ENCODE assay signal across 9 cellular contexts in the genomic region with DNA sequence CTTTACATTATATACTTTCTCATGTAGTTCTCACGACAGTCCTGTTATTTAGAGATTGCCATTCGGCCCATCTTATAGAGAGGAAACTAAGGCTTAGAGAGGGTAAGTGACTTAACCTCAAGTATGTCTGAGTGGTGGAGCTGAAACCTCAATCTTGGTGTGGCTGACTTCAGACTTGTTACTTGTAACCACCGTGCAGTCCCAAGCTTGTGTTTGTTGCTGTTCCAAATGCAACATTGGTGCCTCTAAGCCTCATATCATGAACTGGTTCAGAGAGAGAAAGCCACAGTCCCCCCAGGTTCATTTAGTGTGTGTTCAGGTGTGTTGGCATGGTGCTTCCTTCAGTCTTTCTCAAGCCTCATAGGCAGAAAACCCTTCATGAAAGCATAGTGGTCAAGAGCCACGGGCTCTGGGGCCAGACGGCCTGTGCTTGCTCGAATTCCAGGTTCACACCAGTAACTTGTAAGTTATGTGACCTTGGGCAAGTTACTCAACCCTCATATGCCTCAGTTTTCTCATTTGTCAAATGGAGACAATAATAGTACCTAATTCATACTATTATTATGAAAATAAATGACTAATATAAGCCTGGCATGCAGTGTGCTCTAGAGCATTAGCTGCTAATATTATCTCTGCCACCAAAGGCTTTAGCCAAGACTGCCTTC. TPM values are rescaled to one million over a fixed set of nuclear protein-coding genes. Genes with fewer than 3 reads are reported as not detected.
DNase-seq lines count a peak whose midpoint lies in the region; ATAC-seq and TF ChIP-seq lines count a peak whose summit lies in the region.
"Had no signal": no experiment of that assay in that cellular context is flagged by ENCODE, and none has a peak within 500 bp of the region (broad histone marks: within the 10 kb centered on the region; RNA-seq: fewer than 3 reads in every experiment).

No MANE protein-coding gene starts in this region.

- H3K27me3 ChIP-seq in stomach, result no peaks in the 10 kb centered on the region

- 40 to 44% (median 41%) methylated on average over 6 of the region's 6 CpGs for WGBS in stomach, 5 donors

- H3K9me3 Mint-ChIP-seq in activated T-cell treated with anti-CD3 and anti-CD28 coated beads, Interleukin-2, amount 50 U/mL, for 72 hours, result no peaks in the 10 kb centered on the region
- H3K9me3 Mint-ChIP-seq in activated T-helper 2 cell treated with anti-CD3 and anti-CD28 coated beads, Interferon-gamma antibody, Interleukin-2, Interleukin-4, amounts not matched to agents 10 μg/mL and 5 μg/mL and 100 μg/mL, durations not matched to agents 14 hours and 24 hours and 36 hours, result no peaks in the 10 kb centered on the region
- no peaks in the 10 kb centered on the region for H3K9me3 Mint-ChIP-seq in Calu3 (ENCODE audit: low read depth, unreplicated experiment)

- no peak overlapping the region for H3K27ac Mint-ChIP-seq in activated T-cell treated with anti-CD3 and anti-CD28 coated beads, Interleukin-2, amount 50 U/mL, for 72 hours
- no peak overlapping the region for H3K27ac Mint-ChIP-seq in activated T-helper 2 cell treated with anti-CD3 and anti-CD28 coated beads, Interferon-gamma antibody, Interleukin-2, Interleukin-4, amounts not matched to agents 10 μg/mL and 5 μg/mL and 100 μg/mL, durations not matched to agents 14 hours and 24 hours and 36 hours
- H3K27ac Mint-ChIP-seq in Calu3 (ENCODE audit: unreplicated experiment), result no peak overlapping the region

- TF ChIP-seq CTCF in stomach (IDR thresholded peaks at IDR 0.05), result no peak
- no peak for TF ChIP-seq CTCF in Calu3 (IDR thresholded peaks at IDR 0.05; ENCODE audit: unreplicated experiment)

- peak; percentile 96 to 98 for ATAC-seq in activated T-cell treated with anti-CD3 and anti-CD28 coated beads, Interleukin-2, amount 50 U/mL, for 72 hours (replicated peaks in 1 of 2)
- peak; percentile 55 for ATAC-seq in HG03060 (IDR thresholded peaks at IDR 0.05; ENCODE audit: low read depth, unreplicated experiment)

- TF ChIP-seq POLR2A in stomach (IDR thresholded peaks at IDR 0.05), result no peak

- no peaks in the 10 kb centered on the region for H3K9me3 ChIP-seq in stomach

- no peak overlapping the region for H3K4me3 ChIP-seq in stomach

- CTCF ChIA-PET in Calu3 (lab: Charles Lee), result interaction anchor here (0.6 to 2.3 kb wide), 4 partner anchors 20 to 117 kb away, joined by 3 to 7 read pairs (median 5); partner anchors contain the start of gene CDH1

- peaks cover 49 to 75% (median 55%) of the 10 kb centered on the region in 4 donors for H3K4me1 ChIP-seq in stomach

- TF ChIP-seq EP300 in stomach (IDR thresholded peaks at IDR 0.05), result no peak

- peak overlapping the region; percentile 27 to 29 for H3K4me3 Mint-ChIP-seq in activated T-cell treated with anti-CD3 and anti-CD28 coated beads, Interleukin-2, amount 50 U/mL, for 72 hours
- H3K4me3 Mint-ChIP-seq in activated T-helper 2 cell treated with anti-CD3 and anti-CD28 coated beads, Interferon-gamma antibody, Interleukin-2, Interleukin-4, amounts not matched to agents 10 μg/mL and 5 μg/mL and 100 μg/mL, durations not matched to agents 14 hours and 24 hours and 36 hours (ENCODE audit: low read depth), result no peak overlapping the region
- H3K4me3 Mint-ChIP-seq in Calu3 (ENCODE audit: low read depth, unreplicated experiment), result no peak overlapping the region

- H3K27ac ChIP-seq in stomach, result peak overlapping the region; percentile 24 to 91 (median 49)

- peak; percentile 65 to 80 for DNase-seq in activated T-cell treated with anti-CD3 and anti-CD28 coated beads, Interleukin-2, amount 50 U/mL, for 72 hours
- DNase-seq in activated T-cell treated with anti-CD3 and anti-CD28 coated beads, Interleukin-2, amount 50 U/mL, for 1 hour, result no peak
- DNase-seq in activated T-helper 2 cell treated with anti-CD3 and anti-CD28 coated beads, Interferon-gamma antibody, Interleukin-2, Interleukin-4, amounts not matched to agents 10 μg/mL and 5 μg/mL and 100 μg/mL, durations not matched to agents 14 hours and 24 hours and 36 hours (ENCODE audit: low spot score), result peak; percentile 19
- DNase-seq in stomach (no peak), HPDE6-E6E7 (ENCODE audit: extremely low spot score) (no peak), Calu3 (no peak), C1 segment of cervical spinal cord (lab: John Stamatoyannopoulos, UW) (no peak)

- H3K36me3 ChIP-seq in stomach, result peaks cover 0 to 7% (median 0%) of the 10 kb centered on the region in 4 donors

- H3K36me3 Mint-ChIP-seq in activated T-cell treated with anti-CD3 and anti-CD28 coated beads, Interleukin-2, amount 50 U/mL, for 72 hours (ENCODE audit: insufficient read depth in 2 of 2), result peaks cover 0 to 1% of the 10 kb centered on the region in 2 donors
- no peaks in the 10 kb centered on the region for H3K36me3 Mint-ChIP-seq in activated T-helper 2 cell treated with anti-CD3 and anti-CD28 coated beads, Interferon-gamma antibody, Interleukin-2, Interleukin-4, amounts not matched to agents 10 μg/mL and 5 μg/mL and 100 μg/mL, durations not matched to agents 14 hours and 24 hours and 36 hours (ENCODE audit: low read depth)
- H3K36me3 Mint-ChIP-seq in Calu3 (ENCODE audit: insufficient read depth, unreplicated experiment), result peaks cover 38% of the 10 kb centered on the region

- peaks cover 34% of the 10 kb centered on the region for H3K4me1 Mint-ChIP-seq in activated T-cell treated with anti-CD3 and anti-CD28 coated beads, Interleukin-2, amount 50 U/mL, for 72 hours (ENCODE audit: low read depth)
- H3K4me1 Mint-ChIP-seq in activated T-helper 2 cell treated with anti-CD3 and anti-CD28 coated beads, Interferon-gamma antibody, Interleukin-2, Interleukin-4, amounts not matched to agents 10 μg/mL and 5 μg/mL and 100 μg/mL, durations not matched to agents 14 hours and 24 hours and 36 hours (ENCODE audit: low read depth), result peaks cover 13% of the 10 kb centered on the region
- H3K4me1 Mint-ChIP-seq in Calu3 (ENCODE audit: low read depth, unreplicated experiment), result peaks cover 26% of the 10 kb centered on the region

- H3K27me3 Mint-ChIP-seq in activated T-cell treated with anti-CD3 and anti-CD28 coated beads, Interleukin-2, amount 50 U/mL, for 72 hours (ENCODE audit: low read depth), result peaks cover 34% of the 10 kb centered on the region
- H3K27me3 Mint-ChIP-seq in activated T-helper 2 cell treated with anti-CD3 and anti-CD28 coated beads, Interferon-gamma antibody, Interleukin-2, Interleukin-4, amounts not matched to agents 10 μg/mL and 5 μg/mL and 100 μg/mL, durations not matched to agents 14 hours and 24 hours and 36 hours (ENCODE audit: low read depth), result peaks cover 38% of the 10 kb centered on the region
- no peaks in the 10 kb centered on the region for H3K27me3 Mint-ChIP-seq in Calu3 (ENCODE audit: unreplicated experiment)

- BruUV-seq in Calu3 (replicated peaks; lab: Mats Ljungman, UMichigan), result no TSS peak

- intact Hi-C loops in activated T-helper 2 cell treated with anti-CD3 and anti-CD28 coated beads, Interferon-gamma antibody, Interleukin-2, Interleukin-4, amounts not matched to agents 10 μg/mL and 5 μg/mL and 100 μg/mL, durations not matched to agents 14 hours and 24 hours and 36 hours (cut with micrococcal nuclease), result no loop called here
- intact Hi-C loops in stomach (cut with DNase I; ENCODE audit: low total_unique reads), result no loop called here
- intact Hi-C loops in Calu3 (cut with micrococcal nuclease; ENCODE audit: unreplicated experiment), result no loop called here

RNA-seq across cellular contexts. Expression of gene CDH1, which starts 39.9 kb away (rescaled TPM):
- total RNA-seq in activated T-cell treated with anti-CD3 and anti-CD28 coated beads, Interleukin-2, amount 50 U/mL, for 72 hours, result 1 to 10 TPM; 5.2 to 8.6 TPM
- total RNA-seq in activated T-helper 2 cell treated with anti-CD3 and anti-CD28 coated beads, Interferon-gamma antibody, Interleukin-2, Interleukin-4, amounts not matched to agents 10 μg/mL and 5 μg/mL and 100 μg/mL, durations not matched to agents 14 hours and 24 hours and 36 hours, result 0.11 and 1.0 TPM in 2 replicates
- total RNA-seq in stomach, result 100 to 1,000 TPM; 104 to 567 (median 188) TPM
- 10 to 100 TPM; 15.0 to 63.3 (median 62.2) TPM for polyA plus RNA-seq in stomach
- total RNA-seq in Calu3 (2022), result 328 and 421 TPM in 2 replicates
- total RNA-seq: posterior vena cava had no signal

Comparison
In these comparisons a context has a peak if more than half of its experiments do, and no peak if none do; other contexts are left out.
1. DNase-seq: peak in activated T-cell treated with anti-CD3 and anti-CD28 coated beads, Interleukin-2, amount 50 U/mL, for 72 hours (2 of 2) and activated T-helper 2 cell treated with anti-CD3 and anti-CD28 coated beads, Interferon-gamma antibody, Interleukin-2, Interleukin-4, amounts not matched to agents 10 μg/mL and 5 μg/mL and 100 μg/mL, durations not matched to agents 14 hours and 24 hours and 36 hours (single experiment); none in activated T-cell treated with anti-CD3 and anti-CD28 coated beads, Interleukin-2, amount 50 U/mL, for 1 hour (single experiment), stomach (single experiment), HPDE6-E6E7 (single experiment), Calu3 (single experiment) and C1 segment of cervical spinal cord (0 of 14).
2. H3K4me3 Mint-ChIP-seq: peak in activated T-cell treated with anti-CD3 and anti-CD28 coated beads, Interleukin-2, amount 50 U/mL, for 72 hours (2 of 2); none in activated T-helper 2 cell treated with anti-CD3 and anti-CD28 coated beads, Interferon-gamma antibody, Interleukin-2, Interleukin-4, amounts not matched to agents 10 μg/mL and 5 μg/mL and 100 μg/mL, durations not matched to agents 14 hours and 24 hours and 36 hours (single experiment) and Calu3 (single experiment).
3. RNA of gene CDH1, which starts 39.9 kb away (total RNA-seq): 328 to 421 TPM in Calu3 and 104 to 567 TPM in stomach; 5.2 to 8.6 TPM in activated T-cell treated with anti-CD3 and anti-CD28 coated beads, Interleukin-2, amount 50 U/mL, for 72 hours and 0.11 to 1.0 TPM in activated T-helper 2 cell treated with anti-CD3 and anti-CD28 coated beads, Interferon-gamma antibody, Interleukin-2, Interleukin-4, amounts not matched to agents 10 μg/mL and 5 μg/mL and 100 μg/mL, durations not matched to agents 14 hours and 24 hours and 36 hours; every median in the first group is over 10 times any median in the second.